In genomic region chr1:89821322-89822108, GRCh38 we compare ENCODE assay signal across 8 cellular contexts. TPM values are rescaled to one million over a fixed set of nuclear protein-coding genes. Genes with fewer than 3 reads are reported as not detected.
DNase-seq lines count a peak whose midpoint lies in the region; ATAC-seq and TF ChIP-seq lines count a peak whose summit lies in the region.

No MANE protein-coding gene starts in this region.

- H2BK15ac ChIP-seq in neuronal stem cell (ENCODE audit: low read length), result peak overlapping the region; percentile 39

- no peaks in the 10 kb centered on the region for H3K9me3 Mint-ChIP-seq in CD8-positive, alpha-beta memory T cell
- no peaks in the 10 kb centered on the region for H3K9me3 Mint-ChIP-seq in activated T-cell treated with anti-CD3 and anti-CD28 coated beads, Interleukin-2, amount 50 U/mL, for 4 hours

- no peaks in the 10 kb centered on the region for H4K20me1 ChIP-seq in OCI-LY3 (ENCODE audit: insufficient read depth, low read length)

- H3K79me1 ChIP-seq in neuronal stem cell (ENCODE audit: low read depth, low read length), result peaks cover 3% of the 10 kb centered on the region

- H3K23ac ChIP-seq in neuronal stem cell (ENCODE audit: low read depth, low read length, poor library complexity), result peak overlapping the region; percentile 58

- CTCF ChIA-PET in CD8-positive, alpha-beta memory T cell (lab: Charles Lee), result interaction anchor here (0.7 to 3.3 kb wide), 5 partner anchors 17 to 168 kb away, joined by 3 to 28 read pairs (median 3); no protein-coding TSS in a partner anchor

- H3K27ac Mint-ChIP-seq in CD8-positive, alpha-beta memory T cell, result peak overlapping the region in 6 of 8 donors; percentile 35 to 93 (median 79)

- H3K4me3 ChIP-seq in CD8-positive, alpha-beta memory T cell (ENCODE audit: low read length), result peak overlapping the region; percentile 83
- H3K4me3 ChIP-seq in OCI-LY3 (ENCODE audit: low read length) (peak overlapping the region; percentile 85), fibroblast of mammary gland (ENCODE audit: control insufficient read depth, low read depth, low read length) (peak overlapping the region; percentile 54), neuronal stem cell (ENCODE audit: low read length in 2 of 2) (peak overlapping the region; percentile 90 to 97), thymus (ENCODE audit: low read length) (peak overlapping the region; percentile 74)

- H3K27me3 ChIP-seq in CD8-positive, alpha-beta memory T cell (ENCODE audit: insufficient read depth, low read length, poor library complexity, severe bottlenecking), result no peaks in the 10 kb centered on the region
- H3K27me3 ChIP-seq in OCI-LY3 (ENCODE audit: low read depth, low read length) (no peaks in the 10 kb centered on the region), neuronal stem cell (ENCODE audit: control insufficient read depth in 3 of 3, insufficient read depth in 3 of 3, low read depth in 1 of 3, low read length in 3 of 3) (no peaks in the 10 kb centered on the region), thymus (ENCODE audit: control insufficient read depth, insufficient read depth) (no peaks in the 10 kb centered on the region)

- H3K18ac ChIP-seq in neuronal stem cell (ENCODE audit: low read length), result peak overlapping the region; percentile 98

- H3K27me3 Mint-ChIP-seq in CD8-positive, alpha-beta memory T cell, result no peaks in the 10 kb centered on the region
- no peaks in the 10 kb centered on the region for H3K27me3 Mint-ChIP-seq in activated T-cell treated with anti-CD3 and anti-CD28 coated beads, Interleukin-2, amount 50 U/mL, for 4 hours (ENCODE audit: low read depth)

- H4K91ac ChIP-seq in neuronal stem cell (ENCODE audit: low read depth, low read length, poor library complexity), result peak overlapping the region; percentile 93

- H4K8ac ChIP-seq in neuronal stem cell (ENCODE audit: low read depth, low read length), result no peak overlapping the region

- H2BK5ac ChIP-seq in neuronal stem cell (ENCODE audit: low read length), result peak overlapping the region; percentile 95

- peak overlapping the region; percentile 85 to 92 (median 88) for H3K4me3 Mint-ChIP-seq in CD8-positive, alpha-beta memory T cell
- peak overlapping the region; percentile 85 for H3K4me3 Mint-ChIP-seq in activated T-cell treated with anti-CD3 and anti-CD28 coated beads, Interleukin-2, amount 50 U/mL, for 4 hours

- H3K9ac ChIP-seq in OCI-LY3 (ENCODE audit: low read length), result peak overlapping the region; percentile 79
- peak overlapping the region; percentile 100 for H3K9ac ChIP-seq in neuronal stem cell (ENCODE audit: low read depth, low read length, poor library complexity)

- peak overlapping the region; percentile 85 for H2AK5ac ChIP-seq in neuronal stem cell (ENCODE audit: low read depth, low read length)

- H3K79me2 ChIP-seq in OCI-LY3 (ENCODE audit: low read length), result peaks cover 11% of the 10 kb centered on the region

- H3K14ac ChIP-seq in neuronal stem cell (ENCODE audit: low read length), result peak overlapping the region; percentile 95

- peak overlapping the region; percentile 96 for H3K4ac ChIP-seq in neuronal stem cell (ENCODE audit: low read length)

- H3K36me3 Mint-ChIP-seq in CD8-positive, alpha-beta memory T cell, result peaks cover 0 to 5% (median 0%) of the 10 kb centered on the region in 3 donors
- peaks cover 3% of the 10 kb centered on the region for H3K36me3 Mint-ChIP-seq in activated T-cell treated with anti-CD3 and anti-CD28 coated beads, Interleukin-2, amount 50 U/mL, for 4 hours (ENCODE audit: insufficient read depth)

- DNase-seq in CD8-positive, alpha-beta memory T cell, result peak; percentile 40 to 77 (median 71)
- DNase-seq in activated T-cell treated with anti-CD3 and anti-CD28 coated beads, Interleukin-2, amount 50 U/mL, for 4 hours, result peak; percentile 51
- DNase-seq in fibroblast of mammary gland (ENCODE audit: low read depth) (no peak), neuronal stem cell (ENCODE audit: low spot score) (no peak)

- no peak for TF ChIP-seq CTCF in OCI-LY3 (IDR thresholded peaks at IDR 0.05; ENCODE audit: low read depth, low read length)
- TF ChIP-seq CTCF in fibroblast of mammary gland (conservative IDR thresholded peaks at IDR 0.05; ENCODE audit: control insufficient read depth, insufficient read depth, low read depth, low read length), result no peak

- H3K4me1 Mint-ChIP-seq in CD8-positive, alpha-beta memory T cell, result peaks cover 26 to 35% (median 33%) of the 10 kb centered on the region in 3 donors
- H3K4me1 Mint-ChIP-seq in activated T-cell treated with anti-CD3 and anti-CD28 coated beads, Interleukin-2, amount 50 U/mL, for 4 hours (ENCODE audit: low read depth), result peaks cover 27% of the 10 kb centered on the region

- no peaks in the 10 kb centered on the region for H3K36me3 ChIP-seq in CD8-positive, alpha-beta memory T cell (ENCODE audit: insufficient read depth, low read length)
- peaks cover under 1% of the 10 kb centered on the region for H3K36me3 ChIP-seq in OCI-LY3 (replicated peaks; ENCODE audit: low read depth, low read length)
- peaks cover 2 to 25% of the 10 kb centered on the region in 2 donors for H3K36me3 ChIP-seq in neuronal stem cell (replicated peaks in 1 of 2; ENCODE audit: control insufficient read depth in 2 of 2, insufficient read depth in 2 of 2, low read length in 2 of 2)
- no peaks in the 10 kb centered on the region for H3K36me3 ChIP-seq in thymus (ENCODE audit: control insufficient read depth, insufficient read depth)

- peak overlapping the region; percentile 79 for H2AFZ ChIP-seq in OCI-LY3 (ENCODE audit: low read depth, low read length)
- peak overlapping the region; percentile 95 for H2AFZ ChIP-seq in neuronal stem cell (ENCODE audit: low read length)

- no peaks in the 10 kb centered on the region for H3K9me3 ChIP-seq in CD8-positive, alpha-beta memory T cell (ENCODE audit: low read length)
- H3K9me3 ChIP-seq in OCI-LY3 (ENCODE audit: insufficient read depth, low read length) (no peaks in the 10 kb centered on the region), neuronal stem cell (replicated peaks in 1 of 2; ENCODE audit: control insufficient read depth in 2 of 2, insufficient read depth in 1 of 2, low read depth in 1 of 2, low read length in 2 of 2) (peaks cover 0 to 8% of the 10 kb centered on the region in 2 donors), thymus (ENCODE audit: control insufficient read depth) (no peaks in the 10 kb centered on the region)

- peak overlapping the region; percentile 91 for H3K4me2 ChIP-seq in OCI-LY3 (ENCODE audit: low read length)
- peak overlapping the region; percentile 72 for H3K4me2 ChIP-seq in neuronal stem cell (ENCODE audit: insufficient read depth, low read length, poor library complexity, severe bottlenecking)

- peak overlapping the region; percentile 72 for H3K27ac ChIP-seq in CD8-positive, alpha-beta memory T cell (ENCODE audit: low read depth, low read length)
- H3K27ac ChIP-seq in OCI-LY3 (ENCODE audit: low read length) (peak overlapping the region; percentile 47), neuronal stem cell (replicated peaks; ENCODE audit: low read length) (peak overlapping the region; percentile 64), thymus (ENCODE audit: low read depth) (peak overlapping the region; percentile 85)

- no peak overlapping the region for H2BK12ac ChIP-seq in neuronal stem cell (ENCODE audit: low read length)

- peaks cover 19% of the 10 kb centered on the region for H3K4me1 ChIP-seq in CD8-positive, alpha-beta memory T cell (ENCODE audit: insufficient read depth, low read length)
- H3K4me1 ChIP-seq in OCI-LY3 (ENCODE audit: low read length) (peaks cover 24% of the 10 kb centered on the region), neuronal stem cell (ENCODE audit: control insufficient read depth in 2 of 2, insufficient read depth in 1 of 2, low read depth in 1 of 2, low read length in 2 of 2) (peaks cover 2 to 16% of the 10 kb centered on the region in 2 donors), thymus (ENCODE audit: control insufficient read depth, insufficient read depth, low read length) (peaks cover 19% of the 10 kb centered on the region)

- POLR2A ChIA-PET in CD8-positive, alpha-beta memory T cell (lab: Charles Lee), result interaction anchor here (0.5 to 3.2 kb wide), 5 partner anchors 17 to 174 kb away, joined by 3 to 28 read pairs (median 5); partner anchors contain the start of gene ZNF326

- H2BK120ac ChIP-seq in neuronal stem cell (ENCODE audit: low read depth, low read length), result no peak overlapping the region

- WGBS in neuronal stem cell (ENCODE audit: extremely low coverage in 2 of 2, insufficient read length in 2 of 2, insufficient replicate concordance in 1 of 2), 2 donors, result no CpG with 5 or more reads among the region's 73 CpGs
- WGBS in thymus, result under 1% methylated on average over 73 of the region's 73 CpGs

- ATAC-seq in GM19328 (IDR thresholded peaks at IDR 0.05; ENCODE audit: unreplicated experiment) (peak; percentile 55), HG03442 (IDR thresholded peaks at IDR 0.05; ENCODE audit: unreplicated experiment) (peak; percentile 44)
- ATAC-seq in activated T-cell treated with anti-CD3 and anti-CD28 coated beads, Interleukin-2, amount 50 U/mL, for 4 hours, result peak; percentile 66 to 73

RNA-seq across cellular contexts. Expression of gene LRRC8D, which starts 0.7 kb away (rescaled TPM):
- total RNA-seq in CD8-positive, alpha-beta memory T cell, result 10 to 100 TPM; 39.0 to 41.9 TPM
- polyA plus RNA-seq in CD8-positive, alpha-beta memory T cell, result 56.3 TPM
- 10 to 100 TPM; 42.1 to 56.7 (median 48.0) TPM for total RNA-seq in activated T-cell treated with anti-CD3 and anti-CD28 coated beads, Interleukin-2, amount 50 U/mL, for 4 hours
- 26.2 TPM for polyA plus RNA-seq in neuronal stem cell (2013, experiment 1 of 2)
- 27.3 TPM for polyA plus RNA-seq in neuronal stem cell (2013, experiment 2 of 2)
- 23.8 TPM for polyA plus RNA-seq in thymus

Comparison
In these comparisons a context has a peak if more than half of its experiments do, and no peak if none do; other contexts are left out.
1. DNase-seq: peak in CD8-positive, alpha-beta memory T cell (5 of 5) and activated T-cell treated with anti-CD3 and anti-CD28 coated beads, Interleukin-2, amount 50 U/mL, for 4 hours (single experiment); none in fibroblast of mammary gland (single experiment) and neuronal stem cell (single experiment).
2. Peak in every context shown above with its lines, with median percentiles within 50 percentile points of each other: H3K27ac ChIP-seq, H3K4me3 ChIP-seq and ATAC-seq.